In genomic region chr13:23320926-23321533, GRCh38 we compare ENCODE assay signal across 10 cellular contexts.
DNase-seq lines count a peak whose midpoint lies in the region; ATAC-seq and TF ChIP-seq lines count a peak whose summit lies in the region.
"Had no signal": no experiment of that assay in that cellular context is flagged by ENCODE, and none has a peak within 500 bp of the region (broad histone marks: within the 10 kb centered on the region; RNA-seq: fewer than 3 reads in every experiment).

No MANE protein-coding gene starts in this region.

- POLR2A ChIA-PET in activated CD4-positive, alpha-beta memory T cell treated with anti-CD3 and anti-CD28 coated beads for 36 hours (lab: Charles Lee), result no interaction called here
- POLR2A ChIA-PET in naive thymus-derived CD4-positive, alpha-beta T cell (lab: Charles Lee), result no interaction called here

- peaks cover 75% of the 10 kb centered on the region for H3K4me1 Mint-ChIP-seq in HFFc6 (ENCODE audit: low read depth)
- peaks cover 31% of the 10 kb centered on the region for H3K4me1 Mint-ChIP-seq in activated CD4-positive, alpha-beta memory T cell treated with anti-CD3 and anti-CD28 coated beads for 36 hours (ENCODE audit: low read depth)
- H3K4me1 Mint-ChIP-seq in naive thymus-derived CD4-positive, alpha-beta T cell, result peaks cover 0 to 34% (median 0%) of the 10 kb centered on the region in 7 donors

- H3K4me3 Mint-ChIP-seq in HFFc6, result peak overlapping the region; percentile 86
- peak overlapping the region; percentile 50 for H3K4me3 Mint-ChIP-seq in activated CD4-positive, alpha-beta memory T cell treated with anti-CD3 and anti-CD28 coated beads for 36 hours
- peak overlapping the region in 3 of 10 donors; percentile 21 to 75 (median 71) for H3K4me3 Mint-ChIP-seq in naive thymus-derived CD4-positive, alpha-beta T cell

- CTCF ChIA-PET in activated CD4-positive, alpha-beta memory T cell treated with anti-CD3 and anti-CD28 coated beads for 36 hours (lab: Charles Lee), result interaction anchor here (0.6 to 1.3 kb wide), 2 partner anchors 55 to 245 kb away, joined by 3 to 4 read pairs; no protein-coding TSS in a partner anchor
- CTCF ChIA-PET in naive thymus-derived CD4-positive, alpha-beta T cell (lab: Charles Lee), result no interaction called here

- peaks cover 0 to 5% of the 10 kb centered on the region in 2 donors for H3K4me1 ChIP-seq in naive thymus-derived CD4-positive, alpha-beta T cell (ENCODE audit: control insufficient read depth in 2 of 2, insufficient read depth in 2 of 2, low read length in 2 of 2)

- peaks cover 6% of the 10 kb centered on the region for H3K36me3 Mint-ChIP-seq in HFFc6 (ENCODE audit: low read depth)
- no peaks in the 10 kb centered on the region for H3K36me3 Mint-ChIP-seq in activated CD4-positive, alpha-beta memory T cell treated with anti-CD3 and anti-CD28 coated beads for 36 hours
- no peaks in the 10 kb centered on the region for H3K36me3 Mint-ChIP-seq in naive thymus-derived CD4-positive, alpha-beta T cell
- H3K36me3 Mint-ChIP-seq: brain had no signal

- no peaks in the 10 kb centered on the region for H3K36me3 ChIP-seq in naive thymus-derived CD4-positive, alpha-beta T cell (ENCODE audit: control insufficient read depth in 2 of 3, insufficient read depth in 3 of 3, low read length in 3 of 3)

- no peak for TF ChIP-seq CTCF in HFFc6 (IDR thresholded peaks at IDR 0.05)

- peak overlapping the region; percentile 86 for H3K27ac Mint-ChIP-seq in HFFc6
- no peak overlapping the region for H3K27ac Mint-ChIP-seq in activated CD4-positive, alpha-beta memory T cell treated with anti-CD3 and anti-CD28 coated beads for 36 hours
- H3K27ac Mint-ChIP-seq in naive thymus-derived CD4-positive, alpha-beta T cell, result peak overlapping the region in 1 of 9 donors; percentile 4

- ATAC-seq in GM18867 (IDR thresholded peaks at IDR 0.05; ENCODE audit: unreplicated experiment), result peak; percentile 17
- ATAC-seq in naive thymus-derived CD4-positive, alpha-beta T cell, result peak; percentile 42

- no peaks in the 10 kb centered on the region for H3K9me3 Mint-ChIP-seq in HFFc6
- H3K9me3 Mint-ChIP-seq in activated CD4-positive, alpha-beta memory T cell treated with anti-CD3 and anti-CD28 coated beads for 36 hours, result no peaks in the 10 kb centered on the region
- H3K9me3 Mint-ChIP-seq in naive thymus-derived CD4-positive, alpha-beta T cell, result peaks cover 0 to 3% (median 0%) of the 10 kb centered on the region in 11 donors

- no peaks in the 10 kb centered on the region for H3K27me3 Mint-ChIP-seq in HFFc6 (ENCODE audit: insufficient read depth)
- peaks cover 7% of the 10 kb centered on the region for H3K27me3 Mint-ChIP-seq in activated CD4-positive, alpha-beta memory T cell treated with anti-CD3 and anti-CD28 coated beads for 36 hours
- peaks cover 3 to 21% (median 13%) of the 10 kb centered on the region in 5 donors for H3K27me3 Mint-ChIP-seq in naive thymus-derived CD4-positive, alpha-beta T cell

- no peak for DNase-seq in HFFc6
- no peak for DNase-seq in activated CD4-positive, alpha-beta memory T cell treated with anti-CD3 and anti-CD28 coated beads for 36 hours
- DNase-seq in naive thymus-derived CD4-positive, alpha-beta T cell, result no peak
- DNase-seq in head of caudate nucleus, result no peak
- no peak for DNase-seq in NCI-H2227 treated with DMSO at 0.1 percent for 48 hours (lab: John Stamatoyannopoulos, UW)
- DNase-seq in 8988T, result no peak
- DNase-seq in SIG-M5 (lab: John Stamatoyannopoulos, UW), result no peak
- DNase-seq: KG1 had no signal

- intact Hi-C loops in activated CD4-positive, alpha-beta memory T cell treated with anti-CD3 and anti-CD28 coated beads for 36 hours (cut with micrococcal nuclease), result no loop called here
- intact Hi-C loops in naive thymus-derived CD4-positive, alpha-beta T cell (cut with micrococcal nuclease), result loop anchor here in 1 of 2 donors (5.0 kb wide), 1 partner anchor 56 kb away; no protein-coding TSS in a partner anchor
- intact Hi-C loops in head of caudate nucleus (cut with DNase I), result no loop called here

- H3K9me3 ChIP-seq in naive thymus-derived CD4-positive, alpha-beta T cell (ENCODE audit: control insufficient read depth in 2 of 3, low read length in 3 of 3), result no peaks in the 10 kb centered on the region

- no peak overlapping the region for H3K27ac ChIP-seq in naive thymus-derived CD4-positive, alpha-beta T cell (ENCODE audit: low read depth, low read length)

- H3K27me3 ChIP-seq in naive thymus-derived CD4-positive, alpha-beta T cell (ENCODE audit: control insufficient read depth in 2 of 2, insufficient read depth in 2 of 2, low read length in 2 of 2), result no peaks in the 10 kb centered on the region

- H3K4me3 ChIP-seq in naive thymus-derived CD4-positive, alpha-beta T cell (ENCODE audit: low read length), result peak overlapping the region; percentile 18
